ENCODE assay signal across 11 cellular contexts in genomic region chr7:30743371-30744074, GRCh38. TPM values are rescaled to one million over a fixed set of nuclear protein-coding genes. Genes with fewer than 3 reads are reported as not detected.
DNase-seq lines count a peak whose midpoint lies in the region; ATAC-seq and TF ChIP-seq lines count a peak whose summit lies in the region.
"Had no signal": no experiment of that assay in that cellular context is flagged by ENCODE, and none has a peak within 500 bp of the region (broad histone marks: within the 10 kb centered on the region; RNA-seq: fewer than 3 reads in every experiment).

No MANE protein-coding gene starts in this region.

- H3K4me1 ChIP-seq in gastroesophageal sphincter: peaks cover 0 to 14% (median 0%) of the 10 kb centered on the region in 3 donors

- no peak for ATAC-seq in activated naive CD4-positive, alpha-beta T cell treated with anti-CD3 and anti-CD28 coated beads, Interleukin-2, amount 50 U/mL, for 72 hours
- ATAC-seq in gastroesophageal sphincter: peak; percentile 66
- no peak for ATAC-seq in WTC11
- ATAC-seq in GM21390 (IDR thresholded peaks at IDR 0.05; ENCODE audit: unreplicated experiment): no peak

- H3K9me3 Mint-ChIP-seq in activated naive CD4-positive, alpha-beta T cell treated with anti-CD3 and anti-CD28 coated beads for 36 hours: no peaks in the 10 kb centered on the region
- H3K9me3 Mint-ChIP-seq in activated naive CD4-positive, alpha-beta T cell treated with anti-CD3 and anti-CD28 coated beads, Interleukin-2, amount 50 U/mL, for 72 hours: no peaks in the 10 kb centered on the region
- H3K9me3 Mint-ChIP-seq in WTC11: no peaks in the 10 kb centered on the region
- H3K9me3 Mint-ChIP-seq: activated naive CD4-positive, alpha-beta T cell treated with anti-CD3 and anti-CD28 coated beads, Interleukin-2, amount 50 U/mL, for 24 hours had no signal

- DNase-seq in activated naive CD4-positive, alpha-beta T cell treated with anti-CD3 and anti-CD28 coated beads for 36 hours: peak; percentile 25
- DNase-seq in activated naive CD4-positive, alpha-beta T cell treated with anti-CD3 and anti-CD28 coated beads, Interleukin-2, amount 50 U/mL, for 72 hours (ENCODE audit: low spot score in 2 of 2): no peak
- DNase-seq in RPMI7951 (ENCODE audit: low read depth) (peak; percentile 75), stromal cell of bone marrow (ENCODE audit: low read depth) (peak; percentile 22), WTC11 (ENCODE audit: low spot score) (no peak), lower leg skin (ENCODE audit: low spot score in 2 of 2) (no peak)
- DNase-seq: T-helper 1 cell had no signal

- H3K27ac ChIP-seq in gastroesophageal sphincter: no peak overlapping the region
- H3K27ac ChIP-seq: C4-2B had no signal

- CTCF ChIA-PET in activated naive CD4-positive, alpha-beta T cell treated with anti-CD3 and anti-CD28 coated beads for 36 hours (lab: Charles Lee): interaction anchor here (6.2 kb wide), 1 partner anchor 61 kb away, joined by 67 read pairs; the partner anchor contains the start of gene CRHR2
- CTCF ChIA-PET in WTC11 (lab: Charles Lee): interaction anchor here (1.8 kb wide), 1 partner anchor 179 kb away, joined by 7 read pairs; no protein-coding TSS in a partner anchor

- no peaks in the 10 kb centered on the region for H3K27me3 Mint-ChIP-seq in activated naive CD4-positive, alpha-beta T cell treated with anti-CD3 and anti-CD28 coated beads for 36 hours (ENCODE audit: low read depth)
- no peaks in the 10 kb centered on the region; the same call in 1 of the 2 replicates for H3K27me3 Mint-ChIP-seq in WTC11 (ENCODE audit: low read depth)
- H3K27me3 Mint-ChIP-seq: activated naive CD4-positive, alpha-beta T cell treated with anti-CD3 and anti-CD28 coated beads, Interleukin-2, amount 50 U/mL, for 24 hours had no signal

- intact Hi-C loops in activated naive CD4-positive, alpha-beta T cell treated with anti-CD3 and anti-CD28 coated beads for 36 hours (cut with micrococcal nuclease): loop anchor here (1.0 kb wide), 1 partner anchor 231 kb away; no protein-coding TSS in a partner anchor
- intact Hi-C loops in lower leg skin (cut with DNase I; ENCODE audit: low total_unique reads): no loop called here

- no peaks in the 10 kb centered on the region for H3K9me3 ChIP-seq in gastroesophageal sphincter

- peaks cover 15% of the 10 kb centered on the region for H3K4me1 Mint-ChIP-seq in activated naive CD4-positive, alpha-beta T cell treated with anti-CD3 and anti-CD28 coated beads for 36 hours (ENCODE audit: low read depth)
- H3K4me1 Mint-ChIP-seq in WTC11: no peaks in the 10 kb centered on the region

- TF ChIP-seq CTCF in gastroesophageal sphincter (IDR thresholded peaks at IDR 0.05) (peak in 2 of 4 experiments; percentile 14 to 46), WTC11 (IDR thresholded peaks at IDR 0.05) (no peak), lower leg skin (IDR thresholded peaks at IDR 0.05) (no peak)

- H3K4me3 ChIP-seq in gastroesophageal sphincter (no peak overlapping the region), lower leg skin (ENCODE audit: low read depth, poor library complexity, severe bottlenecking) (no peak overlapping the region)

- TF ChIP-seq EP300 in gastroesophageal sphincter (IDR thresholded peaks at IDR 0.05): no peak

- H3K36me3 Mint-ChIP-seq in activated naive CD4-positive, alpha-beta T cell treated with anti-CD3 and anti-CD28 coated beads for 36 hours (ENCODE audit: low read depth): no peaks in the 10 kb centered on the region
- H3K36me3 Mint-ChIP-seq in activated naive CD4-positive, alpha-beta T cell treated with anti-CD3 and anti-CD28 coated beads, Interleukin-2, amount 50 U/mL, for 72 hours: no peaks in the 10 kb centered on the region
- no peaks in the 10 kb centered on the region for H3K36me3 Mint-ChIP-seq in WTC11
- H3K36me3 Mint-ChIP-seq: activated naive CD4-positive, alpha-beta T cell treated with anti-CD3 and anti-CD28 coated beads, Interleukin-2, amount 50 U/mL, for 24 hours had no signal

- WGBS in gastroesophageal sphincter (ENCODE audit: low coverage in 1 of 2), 2 donors: 73 to 100% methylated on average over 1 to 8 of the region's 8 CpGs
- WGBS in lower leg skin, 2 donors: 76 to 80% methylated on average over 8 of the region's 8 CpGs

- H3K36me3 ChIP-seq in gastroesophageal sphincter: no peaks in the 10 kb centered on the region

- no peaks in the 10 kb centered on the region for H3K27me3 ChIP-seq in gastroesophageal sphincter

- no peak overlapping the region for H3K27ac Mint-ChIP-seq in activated naive CD4-positive, alpha-beta T cell treated with anti-CD3 and anti-CD28 coated beads for 36 hours
- peak overlapping the region in 1 of 2 donors; percentile 11 for H3K27ac Mint-ChIP-seq in activated naive CD4-positive, alpha-beta T cell treated with anti-CD3 and anti-CD28 coated beads, Interleukin-2, amount 50 U/mL, for 72 hours
- H3K27ac Mint-ChIP-seq in WTC11: no peak overlapping the region; the same call in 1 of the 2 replicates
- H3K27ac Mint-ChIP-seq: activated naive CD4-positive, alpha-beta T cell treated with anti-CD3 and anti-CD28 coated beads, Interleukin-2, amount 50 U/mL, for 24 hours had no signal

- H3K4me3 Mint-ChIP-seq in activated naive CD4-positive, alpha-beta T cell treated with anti-CD3 and anti-CD28 coated beads for 36 hours: no peak overlapping the region
- H3K4me3 Mint-ChIP-seq in WTC11: no peak overlapping the region
- H3K4me3 Mint-ChIP-seq: activated naive CD4-positive, alpha-beta T cell treated with anti-CD3 and anti-CD28 coated beads, Interleukin-2, amount 50 U/mL, for 24 hours had no signal

- TF ChIP-seq POLR2A in gastroesophageal sphincter (IDR thresholded peaks at IDR 0.05): no peak
- no peak for TF ChIP-seq POLR2A in lower leg skin (IDR thresholded peaks at IDR 0.05)

- POLR2A ChIA-PET in WTC11 (lab: Charles Lee): no interaction called here

TF ChIP-seq in WTC11, 78 proteins besides CTCF, POLR2A, EP300 and RAD21:
- TF ChIP-seq KAT7 (CRISPR knock-in tag; IDR thresholded peaks at IDR 0.05; ENCODE audit: borderline replicate concordance) (no peak), ETV6 (CRISPR knock-in tag; IDR thresholded peaks at IDR 0.05) (no peak), GABPB1 (CRISPR knock-in tag; IDR thresholded peaks at IDR 0.05) (no peak), CREB1 (CRISPR knock-in tag; IDR thresholded peaks at IDR 0.05) (no peak), TP53 (CRISPR knock-in tag; IDR thresholded peaks at IDR 0.05) (no peak), RORB (CRISPR knock-in tag; IDR thresholded peaks at IDR 0.05) (no peak), ZNF671 (CRISPR knock-in tag; IDR thresholded peaks at IDR 0.05) (no peak), ZNF416 (CRISPR knock-in tag; IDR thresholded peaks at IDR 0.05) (no peak), ZNF121 (CRISPR knock-in tag; IDR thresholded peaks at IDR 0.05) (no peak), SP1 (CRISPR knock-in tag; conservative IDR thresholded peaks at IDR 0.05) (no peak)

RNA-seq across cellular contexts. Expression of gene INMT, which starts 8.4 kb away (rescaled TPM):
- total RNA-seq in activated naive CD4-positive, alpha-beta T cell treated with anti-CD3 and anti-CD28 coated beads for 36 hours: under 1 TPM in 1 of 2 experiments, not detected in 1; 0.24 TPM
- under 1 TPM in 1 of 2 donors, not detected in 1; 0.33 TPM for total RNA-seq in activated naive CD4-positive, alpha-beta T cell treated with anti-CD3 and anti-CD28 coated beads, Interleukin-2, amount 50 U/mL, for 72 hours
- 79.9 and 94.1 TPM in 2 replicates for total RNA-seq in RPMI7951 (2014; rRNA removed; shearing (Covaris generic))
- total RNA-seq in gastroesophageal sphincter (100 to 1,000 TPM; 115 to 212 (median 131) TPM), WTC11 (2021) (3.5 to 5.6 TPM (median 4.4 TPM) in 3 replicates), lower leg skin (1 to 10 TPM; 1.7 to 6.8 (median 4.5) TPM)

RNA-seq across cellular contexts. Expression of gene MINDY4, which starts 27.7 kb away (rescaled TPM):
- total RNA-seq in activated naive CD4-positive, alpha-beta T cell treated with anti-CD3 and anti-CD28 coated beads for 36 hours: 1 to 10 TPM; 1.2 to 1.4 TPM
- total RNA-seq in activated naive CD4-positive, alpha-beta T cell treated with anti-CD3 and anti-CD28 coated beads, Interleukin-2, amount 50 U/mL, for 72 hours: 1 to 10 TPM in 1 of 2 donors, under 1 TPM in 1; 0.32 to 1.9 TPM
- total RNA-seq in RPMI7951 (2014; rRNA removed; shearing (Covaris generic)): 26.4 and 27.0 TPM in 2 replicates
- total RNA-seq in gastroesophageal sphincter (10 to 100 TPM in 3 of 4 donors, 1 to 10 TPM in 1; 5.6 to 31.8 (median 20.4) TPM), WTC11 (2021) (1.8 to 2.2 TPM (median 2.0 TPM) in 3 replicates), lower leg skin (1 to 10 TPM; 4.0 to 4.7 (median 4.4) TPM)

Comparison
In these comparisons a context has a peak if more than half of its experiments do, and no peak if none do; other contexts are left out.
1. DNase-seq: peak in activated naive CD4-positive, alpha-beta T cell treated with anti-CD3 and anti-CD28 coated beads for 36 hours (single experiment), RPMI7951 (single experiment) and stromal cell of bone marrow (single experiment); none in activated naive CD4-positive, alpha-beta T cell treated with anti-CD3 and anti-CD28 coated beads, Interleukin-2, amount 50 U/mL, for 72 hours (0 of 2), WTC11 (single experiment) and lower leg skin (0 of 2).
2. RNA of gene INMT, which starts 8.4 kb away (total RNA-seq): 115 to 212 TPM in gastroesophageal sphincter and 79.9 to 94.1 TPM in RPMI7951; 1.7 to 6.8 TPM in lower leg skin, 3.5 to 5.6 TPM in WTC11, 0.33 TPM in activated naive CD4-positive, alpha-beta T cell treated with anti-CD3 and anti-CD28 coated beads, Interleukin-2, amount 50 U/mL, for 72 hours and 0.24 TPM in activated naive CD4-positive, alpha-beta T cell treated with anti-CD3 and anti-CD28 coated beads for 36 hours; every median in the first group is over 10 times any median in the second.